ENCODE assay signal across 1 cellular context in the genomic region with DNA sequence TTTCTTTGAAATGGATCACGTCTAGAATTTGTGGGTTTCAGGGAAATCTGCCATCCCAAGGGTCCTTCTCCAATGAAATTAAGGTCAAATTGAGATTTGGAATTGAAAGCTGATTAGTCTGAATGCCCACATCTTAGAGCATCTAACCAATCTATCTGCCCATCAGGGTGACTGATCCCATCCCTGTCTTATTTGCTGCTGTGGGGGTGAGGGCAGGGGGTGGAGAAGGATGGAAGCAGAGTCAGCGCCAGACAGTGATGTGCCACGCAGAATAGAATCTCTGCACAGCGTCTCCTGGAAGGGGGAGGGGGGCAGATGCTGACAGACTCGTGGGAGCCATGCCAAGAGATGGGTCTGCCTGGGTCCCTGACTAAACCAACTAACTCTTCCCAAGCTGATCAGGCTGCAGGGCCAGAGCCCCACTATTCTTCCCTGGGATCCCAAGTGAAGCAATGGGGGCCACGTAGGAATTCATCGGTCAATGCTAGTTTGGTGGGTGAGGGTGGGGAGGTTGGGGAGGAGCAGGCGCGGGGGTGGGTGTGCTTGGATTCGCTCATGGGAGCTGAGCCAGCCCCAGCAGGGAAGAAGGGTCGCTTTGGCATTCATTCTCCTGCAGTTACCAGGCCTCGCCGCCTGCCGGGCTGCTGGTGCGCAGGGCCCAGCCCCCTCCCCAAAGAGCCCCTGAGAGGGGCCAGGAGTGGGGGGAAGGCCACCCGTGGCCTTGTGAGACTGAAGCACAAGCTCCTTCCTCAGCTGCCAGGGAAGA.
TF ChIP-seq lines count a peak whose summit lies in the region.

No MANE protein-coding gene starts in this region.

TF ChIP-seq in HEK293, 187 proteins besides CTCF, POLR2A, EP300 and RAD21 (continued from another document):
- TF ChIP-seq, protein P1, sequence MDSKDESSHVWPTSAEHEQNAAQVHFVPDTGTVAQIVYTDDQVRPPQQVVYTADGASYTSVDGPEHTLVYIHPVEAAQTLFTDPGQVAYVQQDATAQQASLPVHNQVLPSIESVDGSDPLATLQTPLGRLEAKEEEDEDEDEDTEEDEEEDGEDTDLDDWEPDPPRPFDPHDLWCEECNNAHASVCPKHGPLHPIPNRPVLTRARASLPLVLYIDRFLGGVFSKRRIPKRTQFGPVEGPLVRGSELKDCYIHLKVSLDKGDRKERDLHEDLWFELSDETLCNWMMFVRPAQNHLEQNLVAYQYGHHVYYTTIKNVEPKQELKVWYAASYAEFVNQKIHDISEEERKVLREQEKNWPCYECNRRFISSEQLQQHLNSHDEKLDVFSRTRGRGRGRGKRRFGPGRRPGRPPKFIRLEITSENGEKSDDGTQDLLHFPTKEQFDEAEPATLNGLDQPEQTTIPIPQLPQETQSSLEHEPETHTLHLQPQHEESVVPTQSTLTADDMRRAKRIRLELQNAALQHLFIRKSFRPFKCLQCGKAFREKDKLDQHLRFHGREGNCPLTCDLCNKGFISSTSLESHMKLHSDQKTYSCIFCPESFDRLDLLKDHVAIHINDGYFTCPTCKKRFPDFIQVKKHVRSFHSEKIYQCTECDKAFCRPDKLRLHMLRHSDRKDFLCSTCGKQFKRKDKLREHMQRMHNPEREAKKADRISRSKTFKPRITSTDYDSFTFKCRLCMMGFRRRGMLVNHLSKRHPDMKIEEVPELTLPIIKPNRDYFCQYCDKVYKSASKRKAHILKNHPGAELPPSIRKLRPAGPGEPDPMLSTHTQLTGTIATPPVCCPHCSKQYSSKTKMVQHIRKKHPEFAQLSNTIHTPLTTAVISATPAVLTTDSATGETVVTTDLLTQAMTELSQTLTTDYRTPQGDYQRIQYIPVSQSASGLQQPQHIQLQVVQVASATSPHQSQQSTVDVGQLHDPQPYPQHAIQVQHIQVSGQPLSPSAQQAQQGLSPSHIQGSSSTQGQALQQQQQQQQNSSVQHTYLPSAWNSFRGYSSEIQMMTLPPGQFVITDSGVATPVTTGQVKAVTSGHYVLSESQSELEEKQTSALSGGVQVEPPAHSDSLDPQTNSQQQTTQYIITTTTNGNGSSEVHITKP (tag by site-specific recombination; IDR thresholded peaks at IDR 0.05): no peak
- TF ChIP-seq, protein P2, sequence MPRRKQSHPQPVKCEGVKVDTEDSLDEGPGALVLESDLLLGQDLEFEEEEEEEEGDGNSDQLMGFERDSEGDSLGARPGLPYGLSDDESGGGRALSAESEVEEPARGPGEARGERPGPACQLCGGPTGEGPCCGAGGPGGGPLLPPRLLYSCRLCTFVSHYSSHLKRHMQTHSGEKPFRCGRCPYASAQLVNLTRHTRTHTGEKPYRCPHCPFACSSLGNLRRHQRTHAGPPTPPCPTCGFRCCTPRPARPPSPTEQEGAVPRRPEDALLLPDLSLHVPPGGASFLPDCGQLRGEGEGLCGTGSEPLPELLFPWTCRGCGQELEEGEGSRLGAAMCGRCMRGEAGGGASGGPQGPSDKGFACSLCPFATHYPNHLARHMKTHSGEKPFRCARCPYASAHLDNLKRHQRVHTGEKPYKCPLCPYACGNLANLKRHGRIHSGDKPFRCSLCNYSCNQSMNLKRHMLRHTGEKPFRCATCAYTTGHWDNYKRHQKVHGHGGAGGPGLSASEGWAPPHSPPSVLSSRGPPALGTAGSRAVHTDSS (tag by site-specific recombination; IDR thresholded peaks at IDR 0.05): no peak
